8 cellular contexts compared by ENCODE assay signal in genomic region chr18:46946656-46947282, GRCh38. TPM values are rescaled to one million over a fixed set of nuclear protein-coding genes. Genes with fewer than 3 reads are reported as not detected.
A peak's percentile ranks its signal among the peaks of the same experiment; 100 is the strongest.
DNase-seq lines count a peak whose midpoint lies in the region; ATAC-seq and TF ChIP-seq lines count a peak whose summit lies in the region.

No MANE protein-coding gene starts in this region.

- no peaks in the 10 kb centered on the region for H3K4me1 Mint-ChIP-seq in CD8-positive, alpha-beta T cell (ENCODE audit: low read depth)
- no peaks in the 10 kb centered on the region for H3K4me1 Mint-ChIP-seq in T-cell

- no peak overlapping the region for H3K27ac ChIP-seq in CD8-positive, alpha-beta T cell (ENCODE audit: low read depth, low read length)

- H3K36me3 ChIP-seq in CD8-positive, alpha-beta T cell (ENCODE audit: insufficient read depth, low read length): no peaks in the 10 kb centered on the region

- CTCF ChIA-PET in CD8-positive, alpha-beta T cell (lab: Charles Lee): no interaction called here
- CTCF ChIA-PET in T-cell (lab: Charles Lee): no interaction called here

- H3K36me3 Mint-ChIP-seq in CD8-positive, alpha-beta T cell: no peaks in the 10 kb centered on the region
- no peaks in the 10 kb centered on the region for H3K36me3 Mint-ChIP-seq in T-cell

- peak overlapping the region; percentile 66 for H3K4me3 ChIP-seq in CD8-positive, alpha-beta T cell (ENCODE audit: low read depth, low read length)
- H3K4me3 ChIP-seq in astrocyte of the spinal cord (ENCODE audit: low read depth, low read length): peak overlapping the region; percentile 74
- peak overlapping the region; percentile 97 for H3K4me3 ChIP-seq in iPS-11a (ENCODE audit: low read depth, low read length)

- peak; percentile 79 for ATAC-seq in CD8-positive, alpha-beta T cell
- ATAC-seq in GM21360 (IDR thresholded peaks at IDR 0.05; ENCODE audit: unreplicated experiment) (peak; percentile 95), T-cell (replicated peaks in 1 of 4) (peak; percentile 73 to 89 (median 79))

- no peaks in the 10 kb centered on the region for H3K9me3 Mint-ChIP-seq in CD8-positive, alpha-beta T cell
- H3K9me3 Mint-ChIP-seq in T-cell: no peaks in the 10 kb centered on the region

- POLR2A ChIA-PET in CD8-positive, alpha-beta T cell (lab: Charles Lee): no interaction called here
- POLR2A ChIA-PET in T-cell (lab: Charles Lee): no interaction called here

- no peak overlapping the region for H3K27ac Mint-ChIP-seq in CD8-positive, alpha-beta T cell
- H3K27ac Mint-ChIP-seq in T-cell: no peak overlapping the region

- H3K27me3 ChIP-seq in CD8-positive, alpha-beta T cell (ENCODE audit: insufficient read depth, low read length): no peaks in the 10 kb centered on the region

- intact Hi-C loops in CD8-positive, alpha-beta T cell (cut with DNase I, micrococcal nuclease): no loop called here

- no peaks in the 10 kb centered on the region for H3K9me3 ChIP-seq in CD8-positive, alpha-beta T cell (ENCODE audit: low read length)

- no peak overlapping the region for H3K4me3 Mint-ChIP-seq in CD8-positive, alpha-beta T cell
- no peak overlapping the region for H3K4me3 Mint-ChIP-seq in T-cell

- peaks cover 20% of the 10 kb centered on the region for H3K27me3 Mint-ChIP-seq in CD8-positive, alpha-beta T cell (ENCODE audit: low read depth)
- peaks cover 20% of the 10 kb centered on the region in 2 donors for H3K27me3 Mint-ChIP-seq in T-cell

- H3K4me1 ChIP-seq in CD8-positive, alpha-beta T cell (ENCODE audit: insufficient read depth, low read length): peaks cover 5% of the 10 kb centered on the region

- DNase-seq in CD8-positive, alpha-beta T cell: peak in 6 of 7 experiments; percentile 12 to 58 (median 36)
- DNase-seq in HS-5 (ENCODE audit: low read depth): peak; percentile 56
- DNase-seq in T-cell: peak; percentile 1 to 58 (median 29)
- peak; percentile 91 for DNase-seq in astrocyte of the spinal cord (ENCODE audit: low read depth, low spot score)
- peak; percentile 68 for DNase-seq in renal cortical epithelial cell (ENCODE audit: low read depth)
- DNase-seq in HuH-7.5 (ENCODE audit: low spot score): no peak

- in situ Hi-C loops in astrocyte of the spinal cord (cut with HindIII; ENCODE audit: low sequenced_read_pairs): no loop called here

- no peak for TF ChIP-seq CTCF in CD8-positive, alpha-beta T cell (IDR thresholded peaks at IDR 0.05)
- TF ChIP-seq CTCF in astrocyte of the spinal cord (IDR thresholded peaks at IDR 0.05; ENCODE audit: low read depth, low read length): no peak

RNA-seq across cellular contexts. Expression of gene KATNAL2, which starts 29.4 kb away (rescaled TPM):
- 1 to 10 TPM; 1.0 to 2.1 TPM for total RNA-seq in CD8-positive, alpha-beta T cell
- total RNA-seq in T-cell (1 to 10 TPM in 2 of 5 donors, under 1 TPM in 2, not detected in 1; 0.53 to 1.7 (median 0.99) TPM), renal cortical epithelial cell (0.52 and 10.3 TPM in 2 replicates)

RNA-seq across cellular contexts. Expression of gene PIAS2, which starts 29.5 kb away (rescaled TPM):
- 10 to 100 TPM; 38.4 to 40.2 TPM for total RNA-seq in CD8-positive, alpha-beta T cell
- total RNA-seq in T-cell (10 to 100 TPM; 27.2 to 39.8 (median 31.0) TPM), renal cortical epithelial cell (10.6 and 36.4 TPM in 2 replicates)
